1 cellular context compared by ENCODE assay signal in the genomic region with DNA sequence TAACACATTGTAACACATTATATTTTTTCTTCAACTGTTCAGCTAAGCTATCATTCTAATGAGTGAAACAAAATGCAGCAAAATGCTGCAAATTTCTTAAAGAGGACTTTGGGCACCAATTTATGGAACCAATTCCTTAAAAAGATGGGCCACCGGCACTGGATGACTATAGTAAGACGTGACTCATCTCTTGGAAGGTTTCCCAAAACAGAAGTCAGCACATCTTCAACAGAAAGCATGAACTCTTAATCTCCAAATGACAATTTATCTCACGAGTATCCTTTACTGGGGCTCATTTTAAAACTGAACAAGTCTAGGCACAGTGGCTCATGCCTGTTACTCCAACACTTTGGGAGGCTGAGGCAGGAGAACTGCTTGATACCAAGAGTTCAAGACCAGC.
A peak's percentile ranks its signal among the peaks of the same experiment; 100 is the strongest.
TF ChIP-seq lines count a peak whose summit lies in the region.

No MANE protein-coding gene starts in this region.

TF ChIP-seq in HCT116, 20 proteins besides CTCF, POLR2A, EP300 and RAD21 (continued from another document):
- 0 out of 2 replicates have a peak, but pooled peaks have one; percentile 27 for TF ChIP-seq FOSL1 (IDR thresholded peaks at IDR 0.05; ENCODE audit: low read depth)
- TF ChIP-seq, protein P1, sequence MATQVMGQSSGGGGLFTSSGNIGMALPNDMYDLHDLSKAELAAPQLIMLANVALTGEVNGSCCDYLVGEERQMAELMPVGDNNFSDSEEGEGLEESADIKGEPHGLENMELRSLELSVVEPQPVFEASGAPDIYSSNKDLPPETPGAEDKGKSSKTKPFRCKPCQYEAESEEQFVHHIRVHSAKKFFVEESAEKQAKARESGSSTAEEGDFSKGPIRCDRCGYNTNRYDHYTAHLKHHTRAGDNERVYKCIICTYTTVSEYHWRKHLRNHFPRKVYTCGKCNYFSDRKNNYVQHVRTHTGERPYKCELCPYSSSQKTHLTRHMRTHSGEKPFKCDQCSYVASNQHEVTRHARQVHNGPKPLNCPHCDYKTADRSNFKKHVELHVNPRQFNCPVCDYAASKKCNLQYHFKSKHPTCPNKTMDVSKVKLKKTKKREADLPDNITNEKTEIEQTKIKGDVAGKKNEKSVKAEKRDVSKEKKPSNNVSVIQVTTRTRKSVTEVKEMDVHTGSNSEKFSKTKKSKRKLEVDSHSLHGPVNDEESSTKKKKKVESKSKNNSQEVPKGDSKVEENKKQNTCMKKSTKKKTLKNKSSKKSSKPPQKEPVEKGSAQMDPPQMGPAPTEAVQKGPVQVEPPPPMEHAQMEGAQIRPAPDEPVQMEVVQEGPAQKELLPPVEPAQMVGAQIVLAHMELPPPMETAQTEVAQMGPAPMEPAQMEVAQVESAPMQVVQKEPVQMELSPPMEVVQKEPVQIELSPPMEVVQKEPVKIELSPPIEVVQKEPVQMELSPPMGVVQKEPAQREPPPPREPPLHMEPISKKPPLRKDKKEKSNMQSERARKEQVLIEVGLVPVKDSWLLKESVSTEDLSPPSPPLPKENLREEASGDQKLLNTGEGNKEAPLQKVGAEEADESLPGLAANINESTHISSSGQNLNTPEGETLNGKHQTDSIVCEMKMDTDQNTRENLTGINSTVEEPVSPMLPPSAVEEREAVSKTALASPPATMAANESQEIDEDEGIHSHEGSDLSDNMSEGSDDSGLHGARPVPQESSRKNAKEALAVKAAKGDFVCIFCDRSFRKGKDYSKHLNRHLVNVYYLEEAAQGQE (IDR thresholded peaks at IDR 0.05; ENCODE audit: low read depth), result no peak
